Comparison of ENCODE assay signal across 25 cellular contexts in the genomic region with DNA sequence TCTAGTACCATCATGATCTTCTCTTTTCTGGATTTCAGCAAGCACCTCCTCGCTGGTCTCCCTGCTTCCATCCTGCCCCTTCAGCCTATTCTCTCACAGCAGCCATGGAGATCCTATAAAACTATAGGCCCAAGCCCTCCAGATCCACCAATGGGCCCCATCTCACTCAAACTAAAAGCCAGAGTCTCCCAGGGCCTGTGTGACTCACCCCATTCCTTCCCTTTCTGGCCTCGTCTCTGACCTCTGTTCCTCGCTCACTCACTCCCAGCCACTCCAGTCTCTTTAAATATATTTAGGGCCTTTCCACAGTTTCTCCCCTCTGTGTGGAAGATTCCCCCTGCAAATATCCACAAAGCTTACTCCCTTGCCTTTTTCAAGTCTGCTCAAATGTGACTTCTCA.
DNase-seq lines count a peak whose midpoint lies in the region; ATAC-seq and TF ChIP-seq lines count a peak whose summit lies in the region.
"Had no signal": no experiment of that assay in that cellular context is flagged by ENCODE, and none has a peak within 500 bp of the region (broad histone marks: within the 10 kb centered on the region; RNA-seq: fewer than 3 reads in every experiment).

No MANE protein-coding gene starts in this region.

- H3K4me3 ChIP-seq in AG10803 (ENCODE audit: low read length), result no peak overlapping the region
- no peak overlapping the region for H3K4me3 ChIP-seq in brain microvascular endothelial cell (ENCODE audit: low read depth, low read length)
- H3K4me3 ChIP-seq in sigmoid colon, result no peak overlapping the region
- H3K4me3 ChIP-seq: BLaER1 treated with 17β-estradiol and CSF1 and Interleukin-3, amounts not matched to agents 10 nM and 100 nM; dorsolateral prefrontal cortex; transverse colon had no signal

- in situ Hi-C loops in brain microvascular endothelial cell (cut with HindIII; ENCODE audit: low pct_ligation_motif_present, low sequenced_read_pairs), result no loop called here

- no peak for ATAC-seq in GM21723 (IDR thresholded peaks at IDR 0.05; ENCODE audit: unreplicated experiment)

- no peaks in the 10 kb centered on the region for H3K36me3 ChIP-seq in brain microvascular endothelial cell (replicated peaks)
- no peaks in the 10 kb centered on the region for H3K36me3 ChIP-seq in sigmoid colon
- H3K36me3 ChIP-seq: BLaER1 treated with 17β-estradiol and CSF1 and Interleukin-3, amounts not matched to agents 10 nM and 100 nM; transverse colon had no signal

- no peak for TF ChIP-seq EP300 in sigmoid colon (IDR thresholded peaks at IDR 0.05)

- no peak for TF ChIP-seq POLR2A in sigmoid colon (IDR thresholded peaks at IDR 0.05)

- H3K4me1 ChIP-seq in sigmoid colon, result no peaks in the 10 kb centered on the region
- H3K4me1 ChIP-seq: transverse colon had no signal

- TF ChIP-seq CTCF in AG10803 (conservative IDR thresholded peaks at IDR 0.05; ENCODE audit: low read length) (no peak), brain microvascular endothelial cell (IDR thresholded peaks at IDR 0.05; ENCODE audit: low read depth, low read length, missing control alignments) (no peak), sigmoid colon (IDR thresholded peaks at IDR 0.05) (no peak)

- intact Hi-C loops in sigmoid colon (cut with DNase I), result no loop called here

- no peaks in the 10 kb centered on the region for H3K9me3 ChIP-seq in sigmoid colon
- H3K9me3 ChIP-seq: transverse colon had no signal

- H3K27me3 ChIP-seq in brain microvascular endothelial cell (replicated peaks), result no peaks in the 10 kb centered on the region
- no peaks in the 10 kb centered on the region for H3K27me3 ChIP-seq in sigmoid colon
- H3K27me3 ChIP-seq: BLaER1 treated with 17β-estradiol and CSF1 and Interleukin-3, amounts not matched to agents 10 nM and 100 nM; transverse colon had no signal

- DNase-seq in AG10803 (ENCODE audit: low read depth) (peak; percentile 17), HT1080 (ENCODE audit: low read depth) (peak; percentile 42), brain microvascular endothelial cell (peak; percentile 37), islet precursor cell (peak; percentile 69), occipital lobe (lab: John Stamatoyannopoulos, UW) (no peak), sigmoid colon (no peak), NCI-H1048 (lab: John Stamatoyannopoulos, UW) (no peak)
- DNase-seq: activated B cell treated with CpG ODN at 0.5 μM for 24 hours; activated naive CD4-positive, alpha-beta T cell treated with anti-CD3 and anti-CD28 coated beads, Interleukin-2, amount 10 ng/mL, durations not matched to agents 7 days and 5 days; amygdala; COR-L47; DMS79; dorsolateral prefrontal cortex; NCI-H1105; NCI-H187 treated with DMSO at 0.1 percent for 48 hours; NCI-H524 treated with DMSO at 0.1 percent for 48 hours; nephron progenitor cell; SHP77; stimulated activated CD4-positive, alpha-beta T cell treated with anti-CD3 and anti-CD28 coated beads, Interleukin-12 subunit alpha, Interleukin-12 subunit beta, amount 100 ng/mL, for 4 hours; stimulated activated CD4-positive, alpha-beta T cell treated with anti-CD3 and anti-CD28 coated beads, Interleukin-4, amount 100 ng/mL, for 1 hour; T1000; transverse colon had no signal

- WGBS in sigmoid colon, 2 donors, result 90 to 93% methylated on average over 3 of the region's 3 CpGs

- H3K27ac ChIP-seq in brain microvascular endothelial cell (no peak overlapping the region), sigmoid colon (no peak overlapping the region)
- H3K27ac ChIP-seq: BLaER1 treated with 17β-estradiol and CSF1 and Interleukin-3, amounts not matched to agents 10 nM and 100 nM; parathyroid adenoma; transverse colon had no signal

Comparison
In these comparisons a context has a peak if more than half of its experiments do, and no peak if none do; other contexts are left out.
1. DNase-seq: peak in AG10803 (single experiment), HT1080 (single experiment), brain microvascular endothelial cell (single experiment) and islet precursor cell (single experiment); none in occipital lobe (single experiment), sigmoid colon (single experiment) and NCI-H1048 (single experiment).